ENCODE assay signal across 18 cellular contexts in the genomic region with DNA sequence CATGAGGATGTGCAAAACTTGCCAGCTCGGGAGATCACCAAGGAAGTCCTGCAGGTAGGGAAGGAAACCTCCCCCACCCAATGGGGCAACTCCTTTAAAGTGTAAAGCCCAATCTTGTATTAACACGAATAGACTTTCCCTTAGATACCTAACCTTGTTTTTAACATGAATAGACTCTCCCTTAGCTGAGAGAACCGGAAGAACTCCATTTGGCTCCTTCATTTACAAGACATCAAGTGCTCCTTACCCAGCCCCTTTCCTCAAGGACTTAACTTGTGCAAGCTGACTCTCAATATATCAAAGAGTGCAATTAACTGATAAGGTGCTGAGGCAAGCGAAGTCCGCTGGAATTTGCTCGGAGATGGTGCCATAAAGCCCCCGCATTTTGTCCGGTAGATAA.
"Had no signal": no experiment of that assay in that cellular context is flagged by ENCODE, and none has a peak within 500 bp of the region (broad histone marks: within the 10 kb centered on the region; RNA-seq: fewer than 3 reads in every experiment).

No MANE protein-coding gene starts in this region.

- H3K4me3 Mint-ChIP-seq: activated naive CD4-positive, alpha-beta T cell treated with anti-CD3 and anti-CD28 coated beads, Interleukin-2, amount 50 U/mL, for 24 hours; immature natural killer cell; nephron; stimulated activated naive CD8-positive, alpha-beta T cell treated with anti-CD3 and anti-CD28 coated beads, Interleukin-15, Interleukin-2, amounts not matched to agents 100 ng/mL and 50 ng/mL, for 24 hours; T-helper 17 cell had no signal

- H3K36me3 Mint-ChIP-seq: immature natural killer cell had no signal

- H3K4me1 Mint-ChIP-seq: activated naive CD4-positive, alpha-beta T cell treated with anti-CD3 and anti-CD28 coated beads, Interleukin-2, amount 50 U/mL, for 24 hours; immature natural killer cell; nephron; T-helper 17 cell had no signal

- H3K9me3 ChIP-seq: breast epithelium, transverse colon, vagina had no signal

- H3K4me3 ChIP-seq: breast epithelium, heart right ventricle, transverse colon, vagina had no signal

- H3K4me1 ChIP-seq: breast epithelium, heart right ventricle, transverse colon, vagina had no signal

- H3K36me3 ChIP-seq: breast epithelium, heart right ventricle, transverse colon, vagina, WERI-Rb-1 had no signal

- H3K27ac Mint-ChIP-seq: activated naive CD4-positive, alpha-beta T cell treated with anti-CD3 and anti-CD28 coated beads, Interleukin-2, amount 50 U/mL, for 24 hours; immature natural killer cell; nephron; stimulated activated naive CD8-positive, alpha-beta T cell treated with anti-CD3 and anti-CD28 coated beads, Interleukin-15, Interleukin-2, amounts not matched to agents 100 ng/mL and 50 ng/mL, for 24 hours; T-helper 17 cell had no signal

- H3K27ac ChIP-seq: breast epithelium, heart right ventricle, transverse colon, vagina, WERI-Rb-1 had no signal

- DNase-seq: activated CD4-positive, alpha-beta T cell treated with anti-CD3 and anti-CD28 coated beads, Interleukin-2, amount 50 U/mL, for 4 hours; activated gamma-delta T cell; cerebellar nuclear complex; cortex of kidney; heart right ventricle; immature natural killer cell; kidney glomerular epithelial cell; mesenchymal stem cell; occipital lobe; T-helper 17 cell; transverse colon; WERI-Rb-1 had no signal

- ATAC-seq: esophagus mucosa, heart right ventricle, T-helper 17 cell had no signal

- H3K27me3 ChIP-seq: breast epithelium, transverse colon, vagina had no signal
